Comparison of ENCODE assay signal across 4 cellular contexts in genomic region chr5:118849507-118849906, GRCh38.
A peak's percentile ranks its signal among the peaks of the same experiment; 100 is the strongest.
DNase-seq lines count a peak whose midpoint lies in the region; ATAC-seq, FAIRE-seq and TF ChIP-seq lines count a peak whose summit lies in the region.
"Not testable (repeated sequence)": the region's sequence is repeated elsewhere in the genome, so short reads cannot be mapped to it uniquely, and the experiment has no call there.

No MANE protein-coding gene starts in this region.

- 10% methylated on average over 1 of the region's 1 CpG for WGBS in K562 (ENCODE audit: insufficient coverage, low coverage, missing lambda C conversion rate)

- H2AFZ ChIP-seq in K562 (ENCODE audit: low read depth, low read length), result not testable (repeated sequence)

- H3K4me1 Mint-ChIP-seq in activated CD4-positive, alpha-beta T cell treated with anti-CD3 and anti-CD28 coated beads, Interleukin-2, amount 10 ng/mL, durations not matched to agents 24 days and 14 days; activated naive CD8-positive, alpha-beta T cell treated with anti-CD3 and anti-CD28 coated beads, Interleukin-2, amount 10 ng/mL, durations not matched to agents 7 days and 5 days: not testable (repeated sequence)

- H3K4me3 Mint-ChIP-seq in activated CD4-positive, alpha-beta T cell treated with anti-CD3 and anti-CD28 coated beads, Interleukin-2, amount 10 ng/mL, durations not matched to agents 24 days and 14 days; activated naive CD8-positive, alpha-beta T cell treated with anti-CD3 and anti-CD28 coated beads, Interleukin-2, amount 10 ng/mL, durations not matched to agents 7 days and 5 days: not testable (repeated sequence)

- not testable (repeated sequence) for TF ChIP-seq RAD21 in K562 (CRISPR knock-in tag; conservative IDR thresholded peaks at IDR 0.05 in 1 of 2, IDR thresholded peaks at IDR 0.05 in 1 of 2)

- H3K9ac ChIP-seq in K562 (ENCODE audit: insufficient read depth in 1 of 2, low read depth in 2 of 2, low read length in 2 of 2), result not testable (repeated sequence)

- H3K4me2 ChIP-seq in K562 (ENCODE audit: insufficient read depth, low read length), result not testable (repeated sequence)

- H3K36me3 Mint-ChIP-seq in activated CD4-positive, alpha-beta T cell treated with anti-CD3 and anti-CD28 coated beads, Interleukin-2, amount 10 ng/mL, durations not matched to agents 24 days and 14 days (ENCODE audit: low read depth); activated naive CD8-positive, alpha-beta T cell treated with anti-CD3 and anti-CD28 coated beads, Interleukin-2, amount 10 ng/mL, durations not matched to agents 7 days and 5 days: not testable (repeated sequence)

- in situ Hi-C loops in K562 (cut with MboI), result not testable (repeated sequence)

- not testable (repeated sequence) for TF ChIP-seq EP300 in K562 (IDR thresholded peaks at IDR 0.05; ENCODE audit: low read length)

- peak overlapping the region; percentile 48 for H3K27ac Mint-ChIP-seq in activated CD4-positive, alpha-beta T cell treated with anti-CD3 and anti-CD28 coated beads, Interleukin-2, amount 10 ng/mL, durations not matched to agents 24 days and 14 days
- peak overlapping the region; percentile 15 for H3K27ac Mint-ChIP-seq in activated naive CD8-positive, alpha-beta T cell treated with anti-CD3 and anti-CD28 coated beads, Interleukin-2, amount 10 ng/mL, durations not matched to agents 7 days and 5 days

- BruUV-seq in K562 (replicated peaks; lab: Mats Ljungman, UMichigan), result not testable (repeated sequence)

- not testable (repeated sequence) for H3K27me3 Mint-ChIP-seq in activated CD4-positive, alpha-beta T cell treated with anti-CD3 and anti-CD28 coated beads, Interleukin-2, amount 10 ng/mL, durations not matched to agents 24 days and 14 days; activated naive CD8-positive, alpha-beta T cell treated with anti-CD3 and anti-CD28 coated beads, Interleukin-2, amount 10 ng/mL, durations not matched to agents 7 days and 5 days

- H4K20me1 ChIP-seq in K562 (replicated peaks; ENCODE audit: control insufficient read depth, insufficient read depth, low read length), result not testable (repeated sequence)

- not testable (repeated sequence) for H3K4me1 ChIP-seq in HEK293 (ENCODE audit: control insufficient read depth, insufficient read depth, low read length); K562 (replicated peaks in 1 of 2; ENCODE audit: control insufficient read depth in 2 of 2, insufficient read depth in 2 of 2, low read length in 2 of 2)

- not testable (repeated sequence) for FAIRE-seq in K562 (lab: Jason Lieb, UNC)

- not testable (repeated sequence) for TF ChIP-seq CTCF in HEK293 (tag by site-specific recombination; IDR thresholded peaks at IDR 0.05); K562 (IDR thresholded peaks at IDR 0.05 in 2 of 3, conservative IDR thresholded peaks at IDR 0.05 in 1 of 3; ENCODE audit: insufficient read depth in 2 of 3, low read depth in 1 of 3, low read length in 3 of 3)

- DNase-seq in activated CD4-positive, alpha-beta T cell treated with anti-CD3 and anti-CD28 coated beads, Interleukin-2, amount 10 ng/mL, durations not matched to agents 24 days and 14 days; activated naive CD8-positive, alpha-beta T cell treated with anti-CD3 and anti-CD28 coated beads, Interleukin-2, amount 10 ng/mL, durations not matched to agents 7 days and 5 days; K562 (ENCODE audit: extremely low read depth in 1 of 4, low spot score in 3 of 4): not testable (repeated sequence)

- not testable (repeated sequence) for H3K9me3 Mint-ChIP-seq in activated CD4-positive, alpha-beta T cell treated with anti-CD3 and anti-CD28 coated beads, Interleukin-2, amount 10 ng/mL, durations not matched to agents 24 days and 14 days; activated naive CD8-positive, alpha-beta T cell treated with anti-CD3 and anti-CD28 coated beads, Interleukin-2, amount 10 ng/mL, durations not matched to agents 7 days and 5 days

- not testable (repeated sequence) for H3K27me3 ChIP-seq in K562 (ENCODE audit: control insufficient read depth in 2 of 2, insufficient read depth in 2 of 2, low read length in 2 of 2)

- H3K9me3 ChIP-seq in HEK293 (ENCODE audit: control insufficient read depth, insufficient read depth, low read depth, low read length); K562 (replicated peaks; ENCODE audit: control insufficient read depth, insufficient read depth, low read depth, low read length): not testable (repeated sequence)

- POLR2A ChIA-PET in HEK293 (lab: Yijun Ruan, JAX); activated naive CD8-positive, alpha-beta T cell treated with anti-CD3 and anti-CD28 coated beads, Interleukin-2, amount 10 ng/mL, durations not matched to agents 7 days and 5 days (lab: Charles Lee); K562 (lab: Yijun Ruan, JAX): not testable (repeated sequence)

- not testable (repeated sequence) for H3K4me3 ChIP-seq in HEK293 (ENCODE audit: low read depth, low read length); K562

- H3K79me2 ChIP-seq in K562 (ENCODE audit: control insufficient read depth, insufficient read depth, low read length), result not testable (repeated sequence)

- not testable (repeated sequence) for H3K9me1 ChIP-seq in K562 (ENCODE audit: control insufficient read depth, insufficient read depth, low read length)

- not testable (repeated sequence) for H3K36me3 ChIP-seq in HEK293 (ENCODE audit: control insufficient read depth in 2 of 2, insufficient read depth in 1 of 2, low read length in 2 of 2); K562 (ENCODE audit: control insufficient read depth, insufficient read depth, low read length)

- intact Hi-C loops in activated CD4-positive, alpha-beta T cell treated with anti-CD3 and anti-CD28 coated beads, Interleukin-2, amount 10 ng/mL, durations not matched to agents 24 days and 14 days (cut with micrococcal nuclease); K562 (cut with micrococcal nuclease): not testable (repeated sequence)

- H3K27ac ChIP-seq in HEK293 (ENCODE audit: extremely low read depth, low read depth, low read length); K562 (ENCODE audit: extremely low read depth, low read depth, low read length): not testable (repeated sequence)

- CTCF ChIA-PET in HEK293 (lab: Yijun Ruan, JAX); K562 (lab: Yijun Ruan, JAX; ENCODE audit: low intra/inter-chr PET ratio): not testable (repeated sequence)

- TF ChIP-seq POLR2A in K562 (conservative IDR thresholded peaks at IDR 0.05), result not testable (repeated sequence)

- ATAC-seq in activated naive CD8-positive, alpha-beta T cell treated with anti-CD3 and anti-CD28 coated beads, Interleukin-2, amount 10 ng/mL, durations not matched to agents 7 days and 5 days (ENCODE audit: low read depth); K562: not testable (repeated sequence)

TF ChIP-seq in HEK293, 187 proteins besides CTCF, POLR2A, EP300 and RAD21 (continues in another document):
- TF ChIP-seq, protein P1, sequence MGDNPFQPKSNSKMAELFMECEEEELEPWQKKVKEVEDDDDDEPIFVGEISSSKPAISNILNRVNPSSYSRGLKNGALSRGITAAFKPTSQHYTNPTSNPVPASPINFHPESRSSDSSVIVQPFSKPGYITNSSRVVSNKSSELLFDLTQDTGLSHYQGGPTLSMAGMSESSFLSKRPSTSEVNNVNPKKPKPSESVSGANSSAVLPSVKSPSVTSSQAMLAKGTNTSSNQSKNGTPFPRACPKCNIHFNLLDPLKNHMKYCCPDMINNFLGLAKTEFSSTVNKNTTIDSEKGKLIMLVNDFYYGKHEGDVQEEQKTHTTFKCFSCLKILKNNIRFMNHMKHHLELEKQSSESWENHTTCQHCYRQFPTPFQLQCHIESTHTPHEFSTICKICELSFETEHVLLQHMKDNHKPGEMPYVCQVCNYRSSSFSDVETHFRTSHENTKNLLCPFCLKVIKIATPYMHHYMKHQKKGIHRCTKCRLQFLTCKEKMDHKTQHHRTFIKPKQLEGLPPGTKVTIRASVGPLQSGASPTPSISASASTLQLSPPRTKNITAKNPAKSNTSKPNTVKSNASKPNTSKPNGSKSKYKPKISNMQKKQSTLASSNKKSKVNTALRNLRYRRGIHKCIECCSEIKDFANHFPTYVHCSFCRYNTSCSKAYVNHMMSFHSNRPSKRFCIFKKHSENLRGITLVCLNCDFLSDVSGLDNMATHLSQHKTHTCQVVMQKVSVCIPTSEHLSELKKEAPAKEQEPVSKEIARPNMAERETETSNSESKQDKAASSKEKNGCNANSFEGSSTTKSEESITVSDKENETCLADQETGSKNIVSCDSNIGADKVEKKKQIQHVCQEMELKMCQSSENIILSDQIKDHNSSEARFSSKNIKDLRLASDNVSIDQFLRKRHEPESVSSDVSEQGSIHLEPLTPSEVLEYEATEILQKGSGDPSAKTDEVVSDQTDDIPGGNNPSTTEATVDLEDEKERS (tag by site-specific recombination; IDR thresholded peaks at IDR 0.05), result 0 out of 2 replicates have a peak, but pooled peaks have one; percentile 13

TF ChIP-seq in K562, 482 proteins besides CTCF, POLR2A, EP300 and RAD21:
- TF ChIP-seq ZNF146 (CRISPR knock-in tag; IDR thresholded peaks at IDR 0.05; ENCODE audit: unreplicated experiment), result peak; percentile 89
